18 cellular contexts compared by ENCODE assay signal in genomic region chr14:103496776-103497175, GRCh38.
"Had no signal": no experiment of that assay in that cellular context is flagged by ENCODE, and none has a peak within 500 bp of the region (broad histone marks: within the 10 kb centered on the region; RNA-seq: fewer than 3 reads in every experiment).

No MANE protein-coding gene starts in this region.

- ATAC-seq: activated CD4-positive, alpha-beta T cell treated with anti-CD3 and anti-CD28 coated beads for 36 hours; activated CD8-positive, alpha-beta T cell treated with anti-CD3 and anti-CD28 coated beads, Interleukin-2, amount 10 ng/mL, durations not matched to agents 7 days and 5 days; left ventricle myocardium superior; natural killer cell had no signal

- H3K27me3 ChIP-seq: hepatocyte, right atrium auricular region, suprapubic skin had no signal

- H3K27ac ChIP-seq: hepatocyte, skin epidermis, suprapubic skin had no signal

- FAIRE-seq: kidney had no signal

- H3K9me3 ChIP-seq: right atrium auricular region, suprapubic skin had no signal

- H3K4me2 ChIP-seq: hepatocyte had no signal

- DNase-seq: activated CD4-positive, alpha-beta T cell treated with anti-CD3 and anti-CD28 coated beads for 36 hours; activated CD8-positive, alpha-beta memory T cell treated with anti-CD3 and anti-CD28 coated beads, Interleukin-2, amount 50 U/mL, for 4 hours; activated CD8-positive, alpha-beta T cell treated with anti-CD3 and anti-CD28 coated beads, Interleukin-2, amount 10 ng/mL, durations not matched to agents 7 days and 5 days; activated effector memory CD4-positive, alpha-beta T cell treated with anti-CD3 and anti-CD28 coated beads, Interleukin-2, amount 50 U/mL, for 16 hours; activated T-cell treated with anti-CD3 and anti-CD28 coated beads, Interleukin-2, amount 50 U/mL, for 48 hours; central memory CD4-positive, alpha-beta T cell; cortex of kidney; effector CD8-positive, alpha-beta T cell; kidney; left ventricle myocardium superior; natural killer cell; stimulated activated CD4-positive, alpha-beta T cell treated with anti-CD3 and anti-CD28 coated beads, Interleukin-15, amount 100 ng/mL, for 24 hours; stimulated activated CD4-positive, alpha-beta T cell treated with anti-CD3 and anti-CD28 coated beads, Interleukin-4, amount 100 ng/mL, for 1 hour; trophoblast cell had no signal

- H2AFZ ChIP-seq: hepatocyte had no signal

- H3K4me3 ChIP-seq: right atrium auricular region, skin epidermis, suprapubic skin had no signal
